ENCODE assay signal across 12 cellular contexts in genomic region chr7:70347880-70348279, GRCh38.
A peak's percentile ranks its signal among the peaks of the same experiment; 100 is the strongest.
DNase-seq lines count a peak whose midpoint lies in the region; ATAC-seq, FAIRE-seq and TF ChIP-seq lines count a peak whose summit lies in the region.
"Had no signal": no experiment of that assay in that cellular context is flagged by ENCODE, and none has a peak within 500 bp of the region (broad histone marks: within the 10 kb centered on the region; RNA-seq: fewer than 3 reads in every experiment).

No MANE protein-coding gene starts in this region.

- peaks cover 13% of the 10 kb centered on the region for H3K4me1 Mint-ChIP-seq in activated B cell treated with CpG ODN at 0.5 μM for 24 hours
- peaks cover 0 to 6% of the 10 kb centered on the region in 2 donors for H3K4me1 Mint-ChIP-seq in natural killer cell

- TF ChIP-seq CTCF in activated B cell treated with CpG ODN at 0.5 μM for 24 hours (IDR thresholded peaks at IDR 0.05) (no peak), natural killer cell (IDR thresholded peaks at IDR 0.05) (no peak)

- POLR2A ChIA-PET in activated B cell treated with CpG ODN at 0.5 μM for 24 hours (lab: Charles Lee): no interaction called here

- peaks cover 4% of the 10 kb centered on the region for H3K9me3 Mint-ChIP-seq in activated B cell treated with CpG ODN at 0.5 μM for 24 hours
- no peaks in the 10 kb centered on the region for H3K9me3 Mint-ChIP-seq in natural killer cell

- H3K36me3 Mint-ChIP-seq in activated B cell treated with CpG ODN at 0.5 μM for 24 hours (ENCODE audit: low read depth): peaks cover 2% of the 10 kb centered on the region
- no peaks in the 10 kb centered on the region for H3K36me3 Mint-ChIP-seq in natural killer cell

- no peak for FAIRE-seq in GM19239 (lab: Jason Lieb, UNC)
- FAIRE-seq: HepG2 had no signal

- H3K4me3 Mint-ChIP-seq in activated B cell treated with CpG ODN at 0.5 μM for 24 hours (no peak overlapping the region), natural killer cell (no peak overlapping the region)

- DNase-seq in activated B cell treated with CpG ODN at 0.5 μM for 24 hours (no peak), posterior cingulate gyrus (no peak), GM19239 (ENCODE audit: insufficient read length, low spot score) (no peak), natural killer cell (no peak)
- no peak for DNase-seq in effector CD4-positive, alpha-beta T cell
- DNase-seq: activated CD8-positive, alpha-beta memory T cell treated with anti-CD3 and anti-CD28 coated beads for 24 hours; heart right ventricle; NCI-H1930 had no signal

- no peak overlapping the region for H3K27ac Mint-ChIP-seq in activated B cell treated with CpG ODN at 0.5 μM for 24 hours
- H3K27ac Mint-ChIP-seq in natural killer cell: no peak overlapping the region

- intact Hi-C loops in activated B cell treated with CpG ODN at 0.5 μM for 24 hours (cut with micrococcal nuclease): no loop called here
- intact Hi-C loops in posterior cingulate gyrus (cut with DNase I): no loop called here
- intact Hi-C loops in natural killer cell (cut with micrococcal nuclease): no loop called here

- ATAC-seq in GM18520 (IDR thresholded peaks at IDR 0.05; ENCODE audit: unreplicated experiment): peak; percentile 73
- ATAC-seq in GM21390 (IDR thresholded peaks at IDR 0.05; ENCODE audit: unreplicated experiment): peak; percentile 99
- ATAC-seq in HG03039 (IDR thresholded peaks at IDR 0.05; ENCODE audit: unreplicated experiment): peak; percentile 95
- ATAC-seq in activated B cell treated with CpG ODN at 0.5 μM for 24 hours (ENCODE audit: low read depth): peak; percentile 45
- ATAC-seq in natural killer cell: no peak
- ATAC-seq: heart right ventricle, HepG2 had no signal

- H3K27me3 Mint-ChIP-seq in activated B cell treated with CpG ODN at 0.5 μM for 24 hours (no peaks in the 10 kb centered on the region), natural killer cell (ENCODE audit: low read depth in 2 of 2) (peaks cover 0 to 13% of the 10 kb centered on the region in 2 donors)

- CTCF ChIA-PET in activated B cell treated with CpG ODN at 0.5 μM for 24 hours (lab: Charles Lee): no interaction called here

Comparison
In these comparisons a context has a peak if more than half of its experiments do, and no peak if none do; other contexts are left out.
1. ATAC-seq: peak in GM18520 (single experiment), GM21390 (single experiment), HG03039 (single experiment) and activated B cell treated with CpG ODN at 0.5 μM for 24 hours (single experiment); none in natural killer cell (0 of 3).